In the genomic region with DNA sequence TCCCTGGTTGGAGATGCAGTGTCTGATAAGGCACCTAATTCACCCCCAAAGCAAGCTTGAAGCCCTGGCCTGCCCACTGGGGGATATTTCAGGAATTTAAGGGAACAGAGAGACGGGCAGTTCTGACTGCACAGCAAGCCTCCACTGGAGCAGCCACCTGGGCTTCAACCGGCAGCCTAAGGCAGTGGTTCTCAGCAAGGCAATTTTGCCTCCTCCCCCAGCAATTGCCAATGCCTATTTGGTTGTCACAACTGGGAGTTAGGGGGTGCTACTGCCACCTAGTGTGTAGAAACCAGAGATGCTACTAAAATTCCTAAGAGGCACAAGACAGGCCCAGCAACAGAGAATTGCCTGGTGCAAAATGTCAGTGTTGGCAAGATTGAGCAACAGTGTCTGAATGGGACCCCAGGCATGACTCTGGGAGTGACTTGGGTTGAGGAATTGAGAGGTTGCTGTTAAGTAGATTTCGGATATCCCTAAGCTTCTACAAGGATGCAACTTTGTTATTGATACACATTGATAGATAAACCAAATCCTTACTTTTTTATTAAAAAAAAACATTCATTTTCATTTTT, we compare ENCODE assay signal across 8 cellular contexts.
A peak's percentile ranks its signal among the peaks of the same experiment; 100 is the strongest.
DNase-seq lines count a peak whose midpoint lies in the region; ATAC-seq and TF ChIP-seq lines count a peak whose summit lies in the region.

No MANE protein-coding gene starts in this region.

- peaks cover 43% of the 10 kb centered on the region for H3K9me3 ChIP-seq in NT2/D1 (ENCODE audit: insufficient read depth, low read length)

- H3K4me3 ChIP-seq in NT2/D1 (ENCODE audit: insufficient read length, low read depth) (no peak overlapping the region), fibroblast of mammary gland (ENCODE audit: control insufficient read depth, low read depth, low read length) (no peak overlapping the region)

- no peak overlapping the region for H3K9ac ChIP-seq in NT2/D1 (ENCODE audit: insufficient read length, low read depth)

- peaks cover 6% of the 10 kb centered on the region for H3K4me1 ChIP-seq in NT2/D1 (ENCODE audit: insufficient read depth, insufficient read length)

- peak; percentile 19 for DNase-seq in stimulated activated CD4-positive, alpha-beta T cell treated with anti-CD3 and anti-CD28 coated beads, Interleukin-15, amount 100 ng/mL, for 24 hours
- DNase-seq in stimulated activated CD4-positive, alpha-beta T cell treated with anti-CD3 and anti-CD28 coated beads, Interleukin-2, amount 100 ng/mL, for 24 hours = no peak
- DNase-seq in NT2/D1 (ENCODE audit: low read depth, low spot score) (peak; percentile 54), fibroblast of mammary gland (ENCODE audit: low read depth) (peak; percentile 40), inferior parietal cortex (ENCODE audit: extremely low spot score) (no peak)

- ATAC-seq in GM19467 (IDR thresholded peaks at IDR 0.05; ENCODE audit: unreplicated experiment) (no peak), GM21737 (IDR thresholded peaks at IDR 0.05; ENCODE audit: unreplicated experiment) (no peak), HG02798 (IDR thresholded peaks at IDR 0.05; ENCODE audit: poor library complexity, unreplicated experiment) (no peak)

- peaks cover 61% of the 10 kb centered on the region for H3K36me3 ChIP-seq in NT2/D1 (ENCODE audit: insufficient read depth, insufficient read length, low read length)

- H3K27me3 ChIP-seq in NT2/D1 (ENCODE audit: insufficient read depth, insufficient read length) = no peaks in the 10 kb centered on the region

- TF ChIP-seq CTCF in fibroblast of mammary gland (conservative IDR thresholded peaks at IDR 0.05; ENCODE audit: control insufficient read depth, insufficient read depth, low read depth, low read length) = peak; percentile 37

Comparison
In these comparisons a context has a peak if more than half of its experiments do, and no peak if none do; other contexts are left out.
1. DNase-seq: peak in stimulated activated CD4-positive, alpha-beta T cell treated with anti-CD3 and anti-CD28 coated beads, Interleukin-15, amount 100 ng/mL, for 24 hours (single experiment), NT2/D1 (single experiment) and fibroblast of mammary gland (single experiment); none in stimulated activated CD4-positive, alpha-beta T cell treated with anti-CD3 and anti-CD28 coated beads, Interleukin-2, amount 100 ng/mL, for 24 hours (0 of 2) and inferior parietal cortex (single experiment).